In genomic region chr21:28993293-28993629, GRCh38 we compare ENCODE assay signal across 8 cellular contexts. TPM values are rescaled to one million over a fixed set of nuclear protein-coding genes. Genes with fewer than 3 reads are reported as not detected.
DNase-seq lines count a peak whose midpoint lies in the region; ATAC-seq and TF ChIP-seq lines count a peak whose summit lies in the region.

No MANE protein-coding gene starts in this region.

- POLR2A ChIA-PET in naive thymus-derived CD8-positive, alpha-beta T cell (lab: Charles Lee) = interaction anchor here (0.7 to 4.6 kb wide), 10 partner anchors 10 to 309 kb away, joined by 3 to 130 read pairs (median 10); partner anchors contain the start of genes BACH1, CCT8, RWDD2B and USP16

- no peaks in the 10 kb centered on the region for H3K9me3 Mint-ChIP-seq in naive thymus-derived CD8-positive, alpha-beta T cell

- ATAC-seq in naive thymus-derived CD8-positive, alpha-beta T cell = no peak
- ATAC-seq in GM18870 (IDR thresholded peaks at IDR 0.05; ENCODE audit: unreplicated experiment) = no peak
- no peak for ATAC-seq in HG02870 (IDR thresholded peaks at IDR 0.05; ENCODE audit: unreplicated experiment)

- peak overlapping the region; percentile 94 to 99 (median 98) for H3K27ac Mint-ChIP-seq in naive thymus-derived CD8-positive, alpha-beta T cell

- no peak for DNase-seq in AG09309 (ENCODE audit: low read depth)
- DNase-seq in LNCaP clone FGC (ENCODE audit: low read depth) = no peak
- DNase-seq in naive thymus-derived CD8-positive, alpha-beta T cell = no peak
- DNase-seq in H4 (ENCODE audit: low spot score) = no peak
- DNase-seq in GM19240 (ENCODE audit: insufficient read length, low spot score) = no peak

- H3K27me3 Mint-ChIP-seq in naive thymus-derived CD8-positive, alpha-beta T cell = no peaks in the 10 kb centered on the region

- peaks cover 0 to 12% (median 0%) of the 10 kb centered on the region in 3 donors for H3K36me3 Mint-ChIP-seq in naive thymus-derived CD8-positive, alpha-beta T cell

- H3K4me3 ChIP-seq in AG09309 (ENCODE audit: control insufficient read depth, low read depth, low read length) (peak overlapping the region; percentile 37), LNCaP clone FGC (ENCODE audit: low read depth, low read length) (peak overlapping the region; percentile 88)

- peaks cover 14 to 43% (median 37%) of the 10 kb centered on the region in 4 donors for H3K4me1 Mint-ChIP-seq in naive thymus-derived CD8-positive, alpha-beta T cell

- H3K4me3 Mint-ChIP-seq in naive thymus-derived CD8-positive, alpha-beta T cell = peak overlapping the region; percentile 92 to 99 (median 98)

- peak overlapping the region; percentile 87 for H3K27ac ChIP-seq in cingulate gyrus (ENCODE audit: low read depth, low read length)

- TF ChIP-seq CTCF in AG09309 (IDR thresholded peaks at IDR 0.05; ENCODE audit: control insufficient read depth, insufficient read depth, low read depth, low read length, missing control alignments) (no peak), LNCaP clone FGC (IDR thresholded peaks at IDR 0.05; ENCODE audit: control insufficient read depth, extremely low read depth, insufficient read depth) (no peak)

RNA-seq across cellular contexts. Expression of gene LTN1, which starts 0.6 kb away (rescaled TPM):
- total RNA-seq in naive thymus-derived CD8-positive, alpha-beta T cell = 10 to 100 TPM; 30.3 to 30.5 TPM
- 10 to 100 TPM; 12.0 to 14.1 (median 13.0) TPM for polyA plus RNA-seq in naive thymus-derived CD8-positive, alpha-beta T cell
- total RNA-seq in H4 (2014; rRNA removed; shearing (Covaris generic)) = 15.5 and 20.1 TPM in 2 replicates

RNA-seq across cellular contexts. Expression of gene RWDD2B, which starts 25.9 kb away (rescaled TPM):
- 1 to 10 TPM; 6.2 to 8.6 TPM for total RNA-seq in naive thymus-derived CD8-positive, alpha-beta T cell
- 10 to 100 TPM; 12.0 to 15.7 (median 12.6) TPM for polyA plus RNA-seq in naive thymus-derived CD8-positive, alpha-beta T cell
- 8.8 and 8.9 TPM in 2 replicates for total RNA-seq in H4 (2014; rRNA removed; shearing (Covaris generic))

RNA-seq across cellular contexts. Expression of gene USP16, which starts 31.2 kb away (rescaled TPM):
- 10 to 100 TPM; 62.0 to 62.6 TPM for total RNA-seq in naive thymus-derived CD8-positive, alpha-beta T cell
- 10 to 100 TPM; 20.0 to 21.9 (median 20.6) TPM for polyA plus RNA-seq in naive thymus-derived CD8-positive, alpha-beta T cell
- 43.6 and 45.7 TPM in 2 replicates for total RNA-seq in H4 (2014; rRNA removed; shearing (Covaris generic))
